In the genomic region with DNA sequence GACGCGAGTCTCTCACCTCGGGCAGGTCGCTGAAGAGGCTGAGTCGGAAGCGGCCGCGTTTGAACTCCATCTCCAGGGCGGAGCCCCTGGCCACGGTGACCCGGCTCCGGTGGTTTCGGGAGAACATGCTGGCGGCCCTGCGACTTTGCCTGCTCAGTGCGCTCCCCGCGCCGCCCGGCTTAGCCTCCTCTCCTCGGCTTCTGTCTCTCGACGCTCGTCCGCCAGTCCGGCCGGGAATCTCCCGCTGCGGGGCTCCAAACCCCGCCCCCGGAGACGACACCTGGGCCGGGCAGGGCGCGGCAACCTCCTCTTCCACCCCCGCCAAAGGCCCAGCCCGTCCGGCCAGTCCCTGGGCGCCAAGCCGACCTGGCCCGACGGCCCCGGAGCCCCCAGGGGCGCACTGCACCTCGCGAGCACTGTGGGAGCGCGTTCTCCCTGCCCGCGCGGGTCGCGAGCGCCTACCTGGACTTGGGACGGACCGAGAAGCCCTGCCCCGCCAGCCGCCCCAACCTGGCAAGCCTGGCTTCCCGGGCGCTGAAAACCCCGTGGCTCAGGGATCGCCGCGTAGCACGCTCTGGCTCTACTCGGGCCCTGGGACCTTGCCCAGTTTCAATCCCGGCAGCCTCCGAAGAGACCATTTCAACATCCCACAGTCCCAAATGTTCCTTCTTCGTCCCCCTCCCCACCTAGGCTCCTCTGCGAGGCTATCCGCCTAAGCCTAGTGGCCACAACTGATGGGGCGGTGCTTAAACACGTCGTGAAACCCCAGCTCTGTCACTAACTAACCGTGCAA, we compare ENCODE assay signal across 1 cellular context.
TF ChIP-seq lines count a peak whose summit lies in the region.

TSS of gene RTKN (minus strand) at position 248 of the 793 bp plus-strand sequence. CDS start at position 127, 121 bp downstream.

TF ChIP-seq in HEK293, 187 proteins besides CTCF, POLR2A, EP300 and RAD21 (continued from another document and continues in another):
- TF ChIP-seq ZNF560 (tag by site-specific recombination; IDR thresholded peaks at IDR 0.05; ENCODE audit: borderline replicate concordance) (no peak), ZNF169 (tag by site-specific recombination; IDR thresholded peaks at IDR 0.05) (no peak), ZNF398 (tag by site-specific recombination; IDR thresholded peaks at IDR 0.05) (0 out of 2 replicates have a peak, but pooled peaks have one; percentile 27), ZNF24 (tag by site-specific recombination; IDR thresholded peaks at IDR 0.05) (no peak), ZNF660 (tag by site-specific recombination; IDR thresholded peaks at IDR 0.05) (no peak), BCL11A (tag by site-specific recombination; IDR thresholded peaks at IDR 0.05; ENCODE audit: low read depth) (no peak), ZFP37 (tag by site-specific recombination; IDR thresholded peaks at IDR 0.05) (peak; percentile 84; the same call in 1 of the 2 replicates), ZNF610 (tag by site-specific recombination; IDR thresholded peaks at IDR 0.05; ENCODE audit: borderline replicate concordance) (no peak), ZNF449 (tag by site-specific recombination; IDR thresholded peaks at IDR 0.05) (0 out of 2 replicates have a peak, but pooled peaks have one; percentile 33), ZNF174 (tag by site-specific recombination; IDR thresholded peaks at IDR 0.05) (no peak), ZNF114 (tag by site-specific recombination; IDR thresholded peaks at IDR 0.05) (no peak), ZNF211 (tag by site-specific recombination; IDR thresholded peaks at IDR 0.05; ENCODE audit: low read depth) (no peak), KLF16 (tag by site-specific recombination; IDR thresholded peaks at IDR 0.05) (peak; percentile 53; the same call in 1 of the 2 replicates), ZNF501 (tag by site-specific recombination; IDR thresholded peaks at IDR 0.05) (peak; percentile 41; the same call in 1 of the 2 replicates), KLF1 (tag by site-specific recombination; IDR thresholded peaks at IDR 0.05) (peak; percentile 61), ZFHX2 (tag by site-specific recombination; conservative IDR thresholded peaks at IDR 0.05) (peak; percentile 76), ZBTB8A (tag by site-specific recombination; IDR thresholded peaks at IDR 0.05) (peak; percentile 10; the same call in 1 of the 2 replicates), ZNF394 (tag by site-specific recombination; IDR thresholded peaks at IDR 0.05; ENCODE audit: borderline replicate concordance) (peak; percentile 16; the same call in 1 of the 2 replicates), ZNF777 (tag by site-specific recombination; IDR thresholded peaks at IDR 0.05; ENCODE audit: borderline replicate concordance) (no peak; the same call in 1 of the 2 replicates), SP3 (tag by site-specific recombination; IDR thresholded peaks at IDR 0.05) (peak; percentile 67), KLF9 (tag by site-specific recombination; IDR thresholded peaks at IDR 0.05; ENCODE audit: low read depth) (peak; percentile 63; the same call in 1 of the 2 replicates), ZBTB20 (tag by site-specific recombination; IDR thresholded peaks at IDR 0.05) (peak; percentile 95), HIC1 (tag by site-specific recombination; IDR thresholded peaks at IDR 0.05) (peak; percentile 64), ZNF121 (tag by site-specific recombination; IDR thresholded peaks at IDR 0.05) (0 out of 2 replicates have a peak, but pooled peaks have one; percentile 64), EGR2 (tag by site-specific recombination; IDR thresholded peaks at IDR 0.05; ENCODE audit: low read depth) (peak; percentile 70), ZNF76 (tag by site-specific recombination; IDR thresholded peaks at IDR 0.05; ENCODE audit: borderline replicate concordance, low read depth) (peak; percentile 93), HOXC10 (CRISPR knock-in tag; IDR thresholded peaks at IDR 0.05) (no peak), ZEB2 (tag by site-specific recombination; IDR thresholded peaks at IDR 0.05) (peak; percentile 59), ZNF843 (tag by site-specific recombination; IDR thresholded peaks at IDR 0.05) (0 out of 2 replicates have a peak, but pooled peaks have one; percentile 11), ZNF600 (tag by site-specific recombination; IDR thresholded peaks at IDR 0.05) (peak; percentile 34; the same call in 1 of the 2 replicates), ZBTB21 (tag by site-specific recombination; IDR thresholded peaks at IDR 0.05) (no peak), ZNF830 (tag by site-specific recombination; IDR thresholded peaks at IDR 0.05; ENCODE audit: low read depth) (no peak), KLF8 (tag by site-specific recombination; IDR thresholded peaks at IDR 0.05) (peak; percentile 85; the same call in 1 of the 2 replicates), SP2 (tag by site-specific recombination; IDR thresholded peaks at IDR 0.05) (peak; percentile 67), ZNF629 (tag by site-specific recombination; IDR thresholded peaks at IDR 0.05) (peak; percentile 36; the same call in 1 of the 2 replicates), ZBTB48 (tag by site-specific recombination; IDR thresholded peaks at IDR 0.05) (peak; percentile 97), ZBTB17 (tag by site-specific recombination; IDR thresholded peaks at IDR 0.05) (peak; percentile 97), ZNF658 (tag by site-specific recombination; IDR thresholded peaks at IDR 0.05) (no peak), ZXDB (tag by site-specific recombination; IDR thresholded peaks at IDR 0.05) (peak; percentile 84), REPIN1 (tag by site-specific recombination; IDR thresholded peaks at IDR 0.05; ENCODE audit: low read depth) (no peak), ZNF792 (tag by site-specific recombination; IDR thresholded peaks at IDR 0.05) (no peak)
- TF ChIP-seq, protein P1, sequence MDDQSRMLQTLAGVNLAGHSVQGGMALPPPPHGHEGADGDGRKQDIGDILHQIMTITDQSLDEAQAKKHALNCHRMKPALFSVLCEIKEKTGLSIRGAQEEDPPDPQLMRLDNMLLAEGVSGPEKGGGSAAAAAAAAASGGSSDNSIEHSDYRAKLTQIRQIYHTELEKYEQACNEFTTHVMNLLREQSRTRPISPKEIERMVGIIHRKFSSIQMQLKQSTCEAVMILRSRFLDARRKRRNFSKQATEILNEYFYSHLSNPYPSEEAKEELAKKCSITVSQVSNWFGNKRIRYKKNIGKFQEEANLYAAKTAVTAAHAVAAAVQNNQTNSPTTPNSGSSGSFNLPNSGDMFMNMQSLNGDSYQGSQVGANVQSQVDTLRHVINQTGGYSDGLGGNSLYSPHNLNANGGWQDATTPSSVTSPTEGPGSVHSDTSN (CRISPR knock-in tag; IDR thresholded peaks at IDR 0.05) = peak; percentile 55
- TF ChIP-seq, protein P2, sequence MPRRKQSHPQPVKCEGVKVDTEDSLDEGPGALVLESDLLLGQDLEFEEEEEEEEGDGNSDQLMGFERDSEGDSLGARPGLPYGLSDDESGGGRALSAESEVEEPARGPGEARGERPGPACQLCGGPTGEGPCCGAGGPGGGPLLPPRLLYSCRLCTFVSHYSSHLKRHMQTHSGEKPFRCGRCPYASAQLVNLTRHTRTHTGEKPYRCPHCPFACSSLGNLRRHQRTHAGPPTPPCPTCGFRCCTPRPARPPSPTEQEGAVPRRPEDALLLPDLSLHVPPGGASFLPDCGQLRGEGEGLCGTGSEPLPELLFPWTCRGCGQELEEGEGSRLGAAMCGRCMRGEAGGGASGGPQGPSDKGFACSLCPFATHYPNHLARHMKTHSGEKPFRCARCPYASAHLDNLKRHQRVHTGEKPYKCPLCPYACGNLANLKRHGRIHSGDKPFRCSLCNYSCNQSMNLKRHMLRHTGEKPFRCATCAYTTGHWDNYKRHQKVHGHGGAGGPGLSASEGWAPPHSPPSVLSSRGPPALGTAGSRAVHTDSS (tag by site-specific recombination; IDR thresholded peaks at IDR 0.05) = no peak
- TF ChIP-seq, protein P3, sequence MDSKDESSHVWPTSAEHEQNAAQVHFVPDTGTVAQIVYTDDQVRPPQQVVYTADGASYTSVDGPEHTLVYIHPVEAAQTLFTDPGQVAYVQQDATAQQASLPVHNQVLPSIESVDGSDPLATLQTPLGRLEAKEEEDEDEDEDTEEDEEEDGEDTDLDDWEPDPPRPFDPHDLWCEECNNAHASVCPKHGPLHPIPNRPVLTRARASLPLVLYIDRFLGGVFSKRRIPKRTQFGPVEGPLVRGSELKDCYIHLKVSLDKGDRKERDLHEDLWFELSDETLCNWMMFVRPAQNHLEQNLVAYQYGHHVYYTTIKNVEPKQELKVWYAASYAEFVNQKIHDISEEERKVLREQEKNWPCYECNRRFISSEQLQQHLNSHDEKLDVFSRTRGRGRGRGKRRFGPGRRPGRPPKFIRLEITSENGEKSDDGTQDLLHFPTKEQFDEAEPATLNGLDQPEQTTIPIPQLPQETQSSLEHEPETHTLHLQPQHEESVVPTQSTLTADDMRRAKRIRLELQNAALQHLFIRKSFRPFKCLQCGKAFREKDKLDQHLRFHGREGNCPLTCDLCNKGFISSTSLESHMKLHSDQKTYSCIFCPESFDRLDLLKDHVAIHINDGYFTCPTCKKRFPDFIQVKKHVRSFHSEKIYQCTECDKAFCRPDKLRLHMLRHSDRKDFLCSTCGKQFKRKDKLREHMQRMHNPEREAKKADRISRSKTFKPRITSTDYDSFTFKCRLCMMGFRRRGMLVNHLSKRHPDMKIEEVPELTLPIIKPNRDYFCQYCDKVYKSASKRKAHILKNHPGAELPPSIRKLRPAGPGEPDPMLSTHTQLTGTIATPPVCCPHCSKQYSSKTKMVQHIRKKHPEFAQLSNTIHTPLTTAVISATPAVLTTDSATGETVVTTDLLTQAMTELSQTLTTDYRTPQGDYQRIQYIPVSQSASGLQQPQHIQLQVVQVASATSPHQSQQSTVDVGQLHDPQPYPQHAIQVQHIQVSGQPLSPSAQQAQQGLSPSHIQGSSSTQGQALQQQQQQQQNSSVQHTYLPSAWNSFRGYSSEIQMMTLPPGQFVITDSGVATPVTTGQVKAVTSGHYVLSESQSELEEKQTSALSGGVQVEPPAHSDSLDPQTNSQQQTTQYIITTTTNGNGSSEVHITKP (tag by site-specific recombination; IDR thresholded peaks at IDR 0.05) = peak; percentile 80
- TF ChIP-seq, protein P4, sequence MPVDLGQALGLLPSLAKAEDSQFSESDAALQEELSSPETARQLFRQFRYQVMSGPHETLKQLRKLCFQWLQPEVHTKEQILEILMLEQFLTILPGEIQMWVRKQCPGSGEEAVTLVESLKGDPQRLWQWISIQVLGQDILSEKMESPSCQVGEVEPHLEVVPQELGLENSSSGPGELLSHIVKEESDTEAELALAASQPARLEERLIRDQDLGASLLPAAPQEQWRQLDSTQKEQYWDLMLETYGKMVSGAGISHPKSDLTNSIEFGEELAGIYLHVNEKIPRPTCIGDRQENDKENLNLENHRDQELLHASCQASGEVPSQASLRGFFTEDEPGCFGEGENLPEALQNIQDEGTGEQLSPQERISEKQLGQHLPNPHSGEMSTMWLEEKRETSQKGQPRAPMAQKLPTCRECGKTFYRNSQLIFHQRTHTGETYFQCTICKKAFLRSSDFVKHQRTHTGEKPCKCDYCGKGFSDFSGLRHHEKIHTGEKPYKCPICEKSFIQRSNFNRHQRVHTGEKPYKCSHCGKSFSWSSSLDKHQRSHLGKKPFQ (tag by site-specific recombination; IDR thresholded peaks at IDR 0.05) = 0 out of 2 replicates have a peak, but pooled peaks have one; percentile 12
- TF ChIP-seq, protein P5, sequence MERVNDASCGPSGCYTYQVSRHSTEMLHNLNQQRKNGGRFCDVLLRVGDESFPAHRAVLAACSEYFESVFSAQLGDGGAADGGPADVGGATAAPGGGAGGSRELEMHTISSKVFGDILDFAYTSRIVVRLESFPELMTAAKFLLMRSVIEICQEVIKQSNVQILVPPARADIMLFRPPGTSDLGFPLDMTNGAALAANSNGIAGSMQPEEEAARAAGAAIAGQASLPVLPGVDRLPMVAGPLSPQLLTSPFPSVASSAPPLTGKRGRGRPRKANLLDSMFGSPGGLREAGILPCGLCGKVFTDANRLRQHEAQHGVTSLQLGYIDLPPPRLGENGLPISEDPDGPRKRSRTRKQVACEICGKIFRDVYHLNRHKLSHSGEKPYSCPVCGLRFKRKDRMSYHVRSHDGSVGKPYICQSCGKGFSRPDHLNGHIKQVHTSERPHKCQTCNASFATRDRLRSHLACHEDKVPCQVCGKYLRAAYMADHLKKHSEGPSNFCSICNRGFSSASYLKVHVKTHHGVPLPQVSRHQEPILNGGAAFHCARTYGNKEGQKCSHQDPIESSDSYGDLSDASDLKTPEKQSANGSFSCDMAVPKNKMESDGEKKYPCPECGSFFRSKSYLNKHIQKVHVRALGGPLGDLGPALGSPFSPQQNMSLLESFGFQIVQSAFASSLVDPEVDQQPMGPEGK (tag by site-specific recombination; IDR thresholded peaks at IDR 0.05) = peak; percentile 79
